9 cellular contexts compared by ENCODE assay signal in the genomic region with DNA sequence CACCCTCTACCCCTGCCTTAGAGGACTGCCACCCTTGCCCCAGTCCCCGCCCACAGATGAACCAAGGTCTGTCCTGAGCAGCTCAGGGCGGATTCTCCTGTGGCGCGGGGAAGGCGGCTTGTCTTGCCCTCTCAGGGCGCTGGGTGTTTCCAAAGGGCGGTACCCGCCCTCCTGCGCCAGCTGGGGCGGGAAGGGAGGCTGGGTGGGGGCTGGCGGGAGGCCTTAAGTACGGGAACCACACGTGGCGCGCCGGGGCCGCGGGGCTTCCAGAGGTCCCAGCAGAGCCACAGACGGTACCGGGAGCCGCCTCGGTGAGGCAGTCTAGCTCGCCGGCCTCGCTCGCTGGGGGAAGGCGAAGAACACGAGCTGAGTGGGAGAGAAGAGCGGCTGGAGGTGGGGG.
A peak's percentile ranks its signal among the peaks of the same experiment; 100 is the strongest.
DNase-seq lines count a peak whose midpoint lies in the region; ATAC-seq, FAIRE-seq and TF ChIP-seq lines count a peak whose summit lies in the region.
"Had no signal": no experiment of that assay in that cellular context is flagged by ENCODE, and none has a peak within 500 bp of the region (broad histone marks: within the 10 kb centered on the region; RNA-seq: fewer than 3 reads in every experiment).

No MANE protein-coding gene starts in this region.

- H3K14ac ChIP-seq in H1 (ENCODE audit: insufficient read length), result no peak overlapping the region

- H3K56ac ChIP-seq in H1 (replicated peaks; ENCODE audit: insufficient read length, low read depth, low read length), result peak overlapping the region; percentile 59

- H2BK12ac ChIP-seq in H1 (ENCODE audit: low read depth, low read length), result no peak overlapping the region

- no peaks in the 10 kb centered on the region for H3K4me1 ChIP-seq in CD8-positive, alpha-beta T cell (ENCODE audit: insufficient read depth, low read length)
- no peaks in the 10 kb centered on the region for H3K4me1 ChIP-seq in H1 (replicated peaks in 1 of 4; ENCODE audit: control insufficient read depth in 3 of 4, insufficient read depth in 4 of 4, low read length in 3 of 4)

- no peak overlapping the region for H3K23ac ChIP-seq in H1 (ENCODE audit: insufficient read length)

- H4K91ac ChIP-seq in H1 (replicated peaks; ENCODE audit: insufficient read length, low read length), result no peak overlapping the region

- peaks cover 3% of the 10 kb centered on the region for H3K27me3 Mint-ChIP-seq in CD8-positive, alpha-beta T cell (ENCODE audit: low read depth)
- peaks cover 14% of the 10 kb centered on the region for H3K27me3 Mint-ChIP-seq in activated CD4-positive, alpha-beta T cell treated with anti-CD3 and anti-CD28 coated beads, Interleukin-2, amount 10 ng/mL, durations not matched to agents 7 days and 5 days

- no peaks in the 10 kb centered on the region for H3K79me1 ChIP-seq in H1 (ENCODE audit: low read depth, low read length)

- peak; percentile 85 for ATAC-seq in CD8-positive, alpha-beta T cell
- ATAC-seq in HG02884 (IDR thresholded peaks at IDR 0.05; ENCODE audit: unreplicated experiment), result no peak
- ATAC-seq in GM18873 (IDR thresholded peaks at IDR 0.05; ENCODE audit: low FRiP score, unreplicated experiment), result no peak

- no peak overlapping the region for H2AK5ac ChIP-seq in H1 (ENCODE audit: low read depth, low read length)

- H2BK120ac ChIP-seq in H1 (replicated peaks; ENCODE audit: low read depth, low read length), result no peak overlapping the region

- peaks cover 5% of the 10 kb centered on the region; the same call in 1 of the 2 replicates for H3K23me2 ChIP-seq in H1 (ENCODE audit: low read depth, low read length)

- H2BK20ac ChIP-seq in H1 (ENCODE audit: low read length), result no peak overlapping the region

- H4K20me1 ChIP-seq in H1 (replicated peaks in 1 of 2; ENCODE audit: control insufficient read depth in 1 of 2, insufficient read depth in 2 of 2, low read length in 2 of 2), result no peaks in the 10 kb centered on the region

- no peak overlapping the region for H2AFZ ChIP-seq in H1 (ENCODE audit: low read length)

- TF ChIP-seq CTCF in CD8-positive, alpha-beta T cell (IDR thresholded peaks at IDR 0.05), result peak; percentile 33
- peak; percentile 11 to 39 (median 16); a peak in 3 of 4 replicates for TF ChIP-seq CTCF in H1 (IDR thresholded peaks at IDR 0.05; ENCODE audit: control extremely low read depth in 1 of 3, insufficient read depth in 1 of 3, low read depth in 1 of 3, low read length in 3 of 3)

- POLR2A ChIA-PET in CD8-positive, alpha-beta T cell (lab: Charles Lee), result no interaction called here
- POLR2A ChIA-PET in activated CD4-positive, alpha-beta T cell treated with anti-CD3 and anti-CD28 coated beads, Interleukin-2, amount 10 ng/mL, durations not matched to agents 7 days and 5 days (lab: Charles Lee), result no interaction called here
- POLR2A ChIA-PET in H1 (lab: Charles Lee; ENCODE audit: partially characterized antibody), result interaction anchor here (0.6 kb wide), 1 partner anchor 61 kb away, joined by 3 read pairs; no protein-coding TSS in a partner anchor

- no peak overlapping the region for H2BK5ac ChIP-seq in H1 (ENCODE audit: low read depth, low read length)

- no peak overlapping the region for H3K4ac ChIP-seq in H1 (replicated peaks; ENCODE audit: insufficient read length, low read depth, low read length)

- peak overlapping the region; percentile 57 to 74 for H3K4me2 ChIP-seq in H1 (ENCODE audit: insufficient read depth in 1 of 2, low read depth in 2 of 2, low read length in 2 of 2)

- no peak for TF ChIP-seq POLR2A in H1 (IDR thresholded peaks at IDR 0.05; ENCODE audit: control extremely low read depth in 1 of 2, low read depth in 2 of 2, low read length in 2 of 2)

- H3K27ac ChIP-seq in CD8-positive, alpha-beta T cell (ENCODE audit: low read depth, low read length), result no peak overlapping the region
- H3K27ac ChIP-seq in H1 (ENCODE audit: low read depth, low read length), result no peak overlapping the region
- H3K27ac ChIP-seq: HL-60 had no signal

- no peaks in the 10 kb centered on the region for H3K27me3 ChIP-seq in CD8-positive, alpha-beta T cell (ENCODE audit: insufficient read depth, low read length)
- peaks cover 0 to 17% (median 3%) of the 10 kb centered on the region in 4 experiments; a peak in 4 of 7 replicates for H3K27me3 ChIP-seq in H1 (replicated peaks in 1 of 4; ENCODE audit: control insufficient read depth in 3 of 4, extremely low read depth in 1 of 4, insufficient read depth in 3 of 4, low read length in 3 of 4)

- no peak overlapping the region for H4K5ac ChIP-seq in H1 (ENCODE audit: insufficient read length, low read depth, low read length)

- no peak for TF ChIP-seq EP300 in H1 (IDR thresholded peaks at IDR 0.05; ENCODE audit: borderline replicate concordance in 1 of 2, low read depth in 2 of 2, low read length in 2 of 2)

- no peak for FAIRE-seq in H1 (lab: Jason Lieb, UNC)

- H3K4me3 Mint-ChIP-seq in CD8-positive, alpha-beta T cell, result peak overlapping the region; percentile 67
- peak overlapping the region; percentile 27 for H3K4me3 Mint-ChIP-seq in activated CD4-positive, alpha-beta T cell treated with anti-CD3 and anti-CD28 coated beads, Interleukin-2, amount 10 ng/mL, durations not matched to agents 7 days and 5 days

- WGBS in H1 (ENCODE audit: extremely low coverage in 1 of 2, insufficient coverage in 1 of 2, insufficient read length in 1 of 2, insufficient replicate concordance in 2 of 2, low coverage in 1 of 2, low lambda C conversion rate in 2 of 2, missing lambda C conversion rate in 1 of 2), 2 experiments, result 20% methylated on average over 5 of the region's 29 CpGs; no CpG with 5 or more reads in 1 of the 2 experiments

- no peaks in the 10 kb centered on the region for H3K36me3 ChIP-seq in CD8-positive, alpha-beta T cell (ENCODE audit: insufficient read depth, low read length)
- H3K36me3 ChIP-seq in H1 (ENCODE audit: control insufficient read depth in 2 of 4, insufficient read depth in 4 of 4, low read length in 3 of 4), result no peaks in the 10 kb centered on the region

- H2BK15ac ChIP-seq in H1 (ENCODE audit: low read length), result no peak overlapping the region

- peak in 4 of 7 experiments; percentile 17 to 54 (median 33) for DNase-seq in CD8-positive, alpha-beta T cell
- DNase-seq in activated CD4-positive, alpha-beta T cell treated with anti-CD3 and anti-CD28 coated beads, Interleukin-2, amount 10 ng/mL, durations not matched to agents 7 days and 5 days, result peak; percentile 10
- DNase-seq in H1 (ENCODE audit: low read depth in 1 of 2, low spot score in 2 of 2) (peak in 1 of 2 experiments; percentile 53), retina (peak; percentile 63), NCI-H345 treated with DMSO at 0.1 percent for 48 hours (lab: John Stamatoyannopoulos, UW; ENCODE audit: unreplicated experiment) (no peak), NCI-H128 (lab: John Stamatoyannopoulos, UW; ENCODE audit: unreplicated experiment) (no peak)

- no peak overlapping the region for H3K27ac Mint-ChIP-seq in CD8-positive, alpha-beta T cell
- no peak overlapping the region for H3K27ac Mint-ChIP-seq in activated CD4-positive, alpha-beta T cell treated with anti-CD3 and anti-CD28 coated beads, Interleukin-2, amount 10 ng/mL, durations not matched to agents 7 days and 5 days

- CTCF ChIA-PET in CD8-positive, alpha-beta T cell (lab: Charles Lee), result interaction anchor here (1.0 kb wide), 1 partner anchor 408 kb away, joined by 3 read pairs; no protein-coding TSS in a partner anchor
- CTCF ChIA-PET in activated CD4-positive, alpha-beta T cell treated with anti-CD3 and anti-CD28 coated beads, Interleukin-2, amount 10 ng/mL, durations not matched to agents 7 days and 5 days (lab: Charles Lee), result interaction anchor here (0.6 to 1.9 kb wide), 9 partner anchors 10 to 1510 kb away, joined by 3 to 8 read pairs (median 4); no protein-coding TSS in a partner anchor
- CTCF ChIA-PET in H1 (lab: Charles Lee; ENCODE audit: partially characterized antibody), result interaction anchor here (1.4 to 2.2 kb wide), 3 partner anchors 9 to 80 kb away, joined by 5 to 7 read pairs (median 7); no protein-coding TSS in a partner anchor

- no peaks in the 10 kb centered on the region for H3K9me3 ChIP-seq in CD8-positive, alpha-beta T cell (ENCODE audit: low read length)
- H3K9me3 ChIP-seq in H1 (ENCODE audit: insufficient read depth in 2 of 2, low read depth in 1 of 2, low read length in 1 of 2), result no peaks in the 10 kb centered on the region

- H3K18ac ChIP-seq in H1 (ENCODE audit: extremely low read depth, low read length), result no peak overlapping the region

- H3K79me2 ChIP-seq in H1 (ENCODE audit: control insufficient read depth in 1 of 2, insufficient read depth in 2 of 2, low read length in 2 of 2), result no peaks in the 10 kb centered on the region

- H3K4me1 Mint-ChIP-seq in CD8-positive, alpha-beta T cell (ENCODE audit: low read depth), result peaks cover 4% of the 10 kb centered on the region
- peaks cover 15% of the 10 kb centered on the region for H3K4me1 Mint-ChIP-seq in activated CD4-positive, alpha-beta T cell treated with anti-CD3 and anti-CD28 coated beads, Interleukin-2, amount 10 ng/mL, durations not matched to agents 7 days and 5 days

- no peak overlapping the region for H3K9ac ChIP-seq in H1 (replicated peaks in 1 of 4; ENCODE audit: extremely low read depth in 1 of 4, low read depth in 3 of 4, low read length in 3 of 4)

- peak; percentile 15 to 49; a peak in 2 of 4 replicates for TF ChIP-seq RAD21 in H1 (IDR thresholded peaks at IDR 0.05 in 1 of 2, conservative IDR thresholded peaks at IDR 0.05 in 1 of 2; ENCODE audit: low read depth in 2 of 2, low read length in 2 of 2)

- H3K36me3 Mint-ChIP-seq in CD8-positive, alpha-beta T cell, result no peaks in the 10 kb centered on the region
- H3K36me3 Mint-ChIP-seq in activated CD4-positive, alpha-beta T cell treated with anti-CD3 and anti-CD28 coated beads, Interleukin-2, amount 10 ng/mL, durations not matched to agents 7 days and 5 days (ENCODE audit: low read depth), result no peaks in the 10 kb centered on the region

- H3K9me3 Mint-ChIP-seq in CD8-positive, alpha-beta T cell, result no peaks in the 10 kb centered on the region
- H3K9me3 Mint-ChIP-seq in activated CD4-positive, alpha-beta T cell treated with anti-CD3 and anti-CD28 coated beads, Interleukin-2, amount 10 ng/mL, durations not matched to agents 7 days and 5 days, result no peaks in the 10 kb centered on the region

- no peak overlapping the region for H3K4me3 ChIP-seq in CD8-positive, alpha-beta T cell (ENCODE audit: low read depth, low read length)
- peak overlapping the region; percentile 2 to 51 (median 16); a peak in 5 of 8 replicates for H3K4me3 ChIP-seq in H1 (ENCODE audit: extremely low read depth in 1 of 4, insufficient read depth in 2 of 4, low read depth in 3 of 4, low read length in 4 of 4)

- intact Hi-C loops in CD8-positive, alpha-beta T cell (cut with DNase I, micrococcal nuclease), result loop anchor here (1.0 to 10.0 kb wide), 4 partner anchors 35 to 282 kb away; no protein-coding TSS in a partner anchor

- H4K8ac ChIP-seq in H1 (ENCODE audit: extremely low read depth, insufficient read depth, low read length), result no peak overlapping the region; the same call in 1 of the 2 replicates

TF ChIP-seq in H1, 55 proteins besides CTCF, POLR2A, EP300 and RAD21 (continues in another document):
- no peak for TF ChIP-seq SP2 (IDR thresholded peaks at IDR 0.05; ENCODE audit: low read length)
- TF ChIP-seq TBP (IDR thresholded peaks at IDR 0.05; ENCODE audit: low read depth, low read length), result no peak
- no peak for TF ChIP-seq GABPA (IDR thresholded peaks at IDR 0.05; ENCODE audit: borderline replicate concordance, insufficient read depth, low read length)
- TF ChIP-seq JUND (IDR thresholded peaks at IDR 0.05; ENCODE audit: low read length), result no peak
- no peak for TF ChIP-seq CREB1 (IDR thresholded peaks at IDR 0.05)

Comparison
In these comparisons a context has a peak if more than half of its experiments do, and no peak if none do; other contexts are left out.
1. DNase-seq: peak in CD8-positive, alpha-beta T cell (4 of 7), activated CD4-positive, alpha-beta T cell treated with anti-CD3 and anti-CD28 coated beads, Interleukin-2, amount 10 ng/mL, durations not matched to agents 7 days and 5 days (single experiment) and retina (single experiment); none in NCI-H345 treated with DMSO at 0.1 percent for 48 hours (single experiment) and NCI-H128 (single experiment).